26 cellular contexts compared by ENCODE assay signal in genomic region chr2:26249625-26250024, GRCh38. TPM values are rescaled to one million over a fixed set of nuclear protein-coding genes. Genes with fewer than 3 reads are reported as not detected.
DNase-seq lines count a peak whose midpoint lies in the region; ATAC-seq, FAIRE-seq and TF ChIP-seq lines count a peak whose summit lies in the region.
"Had no signal": no experiment of that assay in that cellular context is flagged by ENCODE, and none has a peak within 500 bp of the region (broad histone marks: within the 10 kb centered on the region; RNA-seq: fewer than 3 reads in every experiment).

No MANE protein-coding gene starts in this region.

- no peaks in the 10 kb centered on the region for H3K9me3 Mint-ChIP-seq in endothelial cell (ENCODE audit: unreplicated experiment)
- H3K9me3 Mint-ChIP-seq: CD4-positive, CD25-positive, alpha-beta regulatory T cell; CD8-positive, alpha-beta memory T cell; HFFc6; IgD-negative memory B cell had no signal

- H3K4me1 Mint-ChIP-seq in endothelial cell (ENCODE audit: unreplicated experiment), result peaks cover 14% of the 10 kb centered on the region

- CTCF ChIA-PET in HepG2 (lab: Yijun Ruan, JAX; ENCODE audit: low intra/inter-chr PET ratio, low total read pairs), result no interaction called here

- no peak for TF ChIP-seq CTCF in liver (IDR thresholded peaks at IDR 0.05; ENCODE audit: low read depth, low read length, missing input control)
- TF ChIP-seq CTCF in HepG2 (CRISPR knock-in tag; IDR thresholded peaks at IDR 0.05), result no peak
- no peak for TF ChIP-seq CTCF in endothelial cell (IDR thresholded peaks at IDR 0.05; ENCODE audit: unreplicated experiment)
- no peak for TF ChIP-seq CTCF in vagina (IDR thresholded peaks at IDR 0.05)

- no peak overlapping the region for H3K4me3 ChIP-seq in liver (ENCODE audit: low read depth in 1 of 3, low read length in 3 of 3)
- no peak overlapping the region for H3K4me3 ChIP-seq in HepG2 (replicated peaks in 1 of 3; ENCODE audit: insufficient read depth in 1 of 3, low read depth in 2 of 3, low read length in 3 of 3)
- no peak overlapping the region for H3K4me3 ChIP-seq in vagina
- H3K4me3 ChIP-seq: GM23248 had no signal

- H3K79me2 ChIP-seq in HepG2 (ENCODE audit: insufficient read depth, low read length), result peaks cover 93% of the 10 kb centered on the region

- no peak for ATAC-seq in HepG2
- ATAC-seq: HCT116 had no signal

- H3K4me3 Mint-ChIP-seq in endothelial cell (ENCODE audit: unreplicated experiment), result no peak overlapping the region
- H3K4me3 Mint-ChIP-seq: CD8-positive, alpha-beta memory T cell; HFFc6; IgD-negative memory B cell had no signal

- TF ChIP-seq POLR2A in HepG2 (IDR thresholded peaks at IDR 0.05; ENCODE audit: insufficient read depth in 1 of 2, low read depth in 2 of 2, low read length in 2 of 2), result no peak
- no peak for TF ChIP-seq POLR2A in vagina (IDR thresholded peaks at IDR 0.05)

- no peak for FAIRE-seq in HepG2 (lab: Jason Lieb, UNC)
- FAIRE-seq: A204.1, GM12891, GM19239, H54 had no signal

- WGBS in liver, result 34% methylated on average over 2 of the region's 2 CpGs
- WGBS in HepG2 (ENCODE audit: low lambda C conversion rate), result 89% methylated on average over 2 of the region's 2 CpGs

- H2AFZ ChIP-seq in HepG2 (ENCODE audit: low read length), result no peak overlapping the region
- H2AFZ ChIP-seq: GM23248 had no signal

- H3K36me3 ChIP-seq in liver (ENCODE audit: control insufficient read depth in 4 of 4, insufficient read depth in 3 of 4, low read depth in 1 of 4, low read length in 3 of 4) (peaks cover 0 to 4% (median 0%) of the 10 kb centered on the region in 4 donors), HepG2 (replicated peaks in 1 of 2; ENCODE audit: control insufficient read depth in 1 of 2, insufficient read depth in 2 of 2, low read length in 2 of 2) (no peaks in the 10 kb centered on the region; a peak in 1 of 5 replicates), vagina (peaks cover 0 to 3% of the 10 kb centered on the region in 2 donors)

- DNase-seq in HepG2 (ENCODE audit: low spot score) (no peak), endothelial cell (ENCODE audit: low spot score) (no peak), mucosa of gallbladder (ENCODE audit: low spot score) (peak; percentile 37), vagina (ENCODE audit: extremely low spot score in 2 of 2) (no peak), H4 (ENCODE audit: low spot score) (no peak), activated gamma-delta T cell treated with Interleukin-2 at 50 U/mL for 16 hours (no peak)
- DNase-seq: ACHN; BE2C; C1 segment of cervical spinal cord; CD4-positive, CD25-positive, alpha-beta regulatory T cell; CD8-positive, alpha-beta memory T cell; COR-L47; DMS 273 treated with DMSO at 0.1 percent for 48 hours; DMS53; DND-41; EL; GM23248; HFFc6 had no signal

- TF ChIP-seq RAD21 in liver (IDR thresholded peaks at IDR 0.05) (no peak), HepG2 (CRISPR knock-in tag; IDR thresholded peaks at IDR 0.05) (no peak)

- BruUV-seq in HepG2 (replicated peaks; lab: Mats Ljungman, UMichigan), result no TSS peak

- H3K9ac ChIP-seq in liver (ENCODE audit: low read depth in 1 of 2, low read length in 2 of 2), result no peak overlapping the region
- no peak overlapping the region for H3K9ac ChIP-seq in HepG2 (ENCODE audit: insufficient read depth, low read depth, low read length)
- H3K9ac ChIP-seq: GM23248 had no signal

- H3K9me3 ChIP-seq in liver (ENCODE audit: control insufficient read depth in 4 of 4, low read length in 3 of 4) (no peaks in the 10 kb centered on the region), HepG2 (ENCODE audit: low read length) (no peaks in the 10 kb centered on the region), vagina (no peaks in the 10 kb centered on the region)
- H3K9me3 ChIP-seq: BE2C had no signal

- peak overlapping the region; percentile 24 for H3K27ac Mint-ChIP-seq in endothelial cell (ENCODE audit: unreplicated experiment)
- H3K27ac Mint-ChIP-seq: CD8-positive, alpha-beta memory T cell; HFFc6; IgD-negative memory B cell had no signal

- POLR2A ChIA-PET in HepG2 (lab: Yijun Ruan, JAX), result no interaction called here

- H3K27me3 Mint-ChIP-seq in endothelial cell (ENCODE audit: unreplicated experiment), result no peaks in the 10 kb centered on the region
- H3K27me3 Mint-ChIP-seq: CD4-positive, CD25-positive, alpha-beta regulatory T cell; CD8-positive, alpha-beta memory T cell; IgD-negative memory B cell had no signal

- H3K27ac ChIP-seq in liver (ENCODE audit: low read depth in 1 of 2, low read length in 2 of 2) (no peak overlapping the region), HepG2 (ENCODE audit: extremely low read length, insufficient read depth, low read length) (no peak overlapping the region), vagina (no peak overlapping the region)
- H3K27ac ChIP-seq: GM23248, HL-60 had no signal

- in situ Hi-C loops in HepG2 (cut with HindIII; ENCODE audit: extremely low pct_ligation_motif_present, low pct_unique_long_range_greater_than_20kb), result no loop called here

- intact Hi-C loops in HepG2 (cut with micrococcal nuclease; ENCODE audit: unreplicated experiment) (no loop called here), vagina (cut with DNase I) (no loop called here)

- H3K27me3 ChIP-seq in liver (ENCODE audit: control insufficient read depth in 4 of 4, insufficient read depth in 4 of 4, low read length in 3 of 4) (no peaks in the 10 kb centered on the region), HepG2 (ENCODE audit: control insufficient read depth in 1 of 2, insufficient read depth in 2 of 2, low read length in 2 of 2) (no peaks in the 10 kb centered on the region), vagina (no peaks in the 10 kb centered on the region)
- H3K27me3 ChIP-seq: BE2C had no signal

- TF ChIP-seq EP300 in HepG2 (IDR thresholded peaks at IDR 0.05; ENCODE audit: low read depth in 2 of 2, low read length in 2 of 2), result no peak
- no peak for TF ChIP-seq EP300 in HepG2 (CRISPR knock-in tag; IDR thresholded peaks at IDR 0.05; ENCODE audit: borderline replicate concordance)

- H3K4me1 ChIP-seq in liver (ENCODE audit: control insufficient read depth in 4 of 4, insufficient read depth in 4 of 4, low read length in 3 of 4), result peaks cover 10 to 53% (median 28%) of the 10 kb centered on the region in 4 donors
- H3K4me1 ChIP-seq in HepG2 (ENCODE audit: insufficient read depth, low read length), result peaks cover 40% of the 10 kb centered on the region
- peaks cover 41% of the 10 kb centered on the region for H3K4me1 ChIP-seq in vagina
- H3K4me1 ChIP-seq: BE2C had no signal

- H3K4me2 ChIP-seq in HepG2 (ENCODE audit: low read depth, low read length), result no peak overlapping the region

- peaks cover 2% of the 10 kb centered on the region for H4K20me1 ChIP-seq in HepG2 (ENCODE audit: insufficient read depth, low read length)

- no peaks in the 10 kb centered on the region for H3K36me3 Mint-ChIP-seq in endothelial cell (ENCODE audit: low read depth, unreplicated experiment)
- H3K36me3 Mint-ChIP-seq: IgD-negative memory B cell had no signal

RNA-seq across cellular contexts. Expression of gene HADHB, which starts 4.9 kb away (rescaled TPM):
- total RNA-seq in liver (100 to 1,000 TPM; 103 to 255 TPM), HepG2 (2016; rRNA removed; fragmentation: Illumina TruSeq; extraction: Trizol) (238 and 304 TPM in 2 replicates), endothelial cell (ENCODE audit: unreplicated experiment) (101 TPM), mucosa of gallbladder (135 TPM), vagina (127 TPM)
- polyA plus RNA-seq in liver (100 to 1,000 TPM; 266 to 284 TPM), HepG2 (2011; rRNA removed) (97.1 and 112 TPM in 2 replicates)
- total RNA-seq in HepG2 (2016; cell fraction: cytosol; rRNA removed; fragmentation: Illumina TruSeq; extraction: Trizol; ENCODE audit: low read depth), result 27.8 and 28.9 TPM in 2 replicates
- 239 and 297 TPM in 2 replicates for total RNA-seq in HepG2 (2016; cell fraction: insoluble cytoplasmic fraction; rRNA removed; fragmentation: Illumina TruSeq; extraction: Trizol)
- 45.3 and 49.2 TPM in 2 replicates for total RNA-seq in HepG2 (2016; cell fraction: membrane; rRNA removed; fragmentation: Illumina TruSeq; extraction: Trizol)
- total RNA-seq in HepG2 (2016; cell fraction: nucleus; rRNA removed; fragmentation: Illumina TruSeq; extraction: Trizol), result 107 and 123 TPM in 2 replicates
- polyA plus RNA-seq in HepG2 (2011; cell fraction: cytosol; rRNA removed), result 101 and 128 TPM in 2 replicates
- polyA plus RNA-seq in HepG2 (2011; cell fraction: nucleus; rRNA removed), result 35.3 and 43.0 TPM in 2 replicates
- polyA plus RNA-seq in HepG2 (2012), result 78.1 and 124 TPM in 2 replicates
- polyA plus RNA-seq in HepG2 (2016; cell fraction: cytosol; fragmentation: Illumina TruSeq; extraction: Trizol; ENCODE audit: low read depth), result 19.4 and 19.7 TPM in 2 replicates
- 261 and 264 TPM in 2 replicates for polyA plus RNA-seq in HepG2 (2016; cell fraction: insoluble cytoplasmic fraction; fragmentation: Illumina TruSeq; extraction: Trizol; ENCODE audit: low read depth)
- 31.8 and 34.9 TPM in 2 replicates for polyA plus RNA-seq in HepG2 (2016; cell fraction: membrane; fragmentation: Illumina TruSeq; extraction: Trizol; ENCODE audit: low read depth)
- polyA plus RNA-seq in HepG2 (2016; cell fraction: nucleus; fragmentation: Illumina TruSeq; extraction: Trizol; ENCODE audit: insufficient read depth, low read depth), result 130 and 134 TPM in 2 replicates
- polyA minus RNA-seq in HepG2 (2011; rRNA and poly(A)+ RNA removed; ENCODE audit: low replicate concordance), result 138 and 239 TPM in 2 replicates
- polyA minus RNA-seq in HepG2 (2011; cell fraction: cytosol; rRNA and poly(A)+ RNA removed), result 86.5 and 95.1 TPM in 2 replicates
- 71.3 and 79.6 TPM in 2 replicates for polyA minus RNA-seq in HepG2 (2011; cell fraction: nucleus; rRNA and poly(A)+ RNA removed)
- 68.8 and 71.4 TPM in 2 replicates for total RNA-seq in H4 (2014; rRNA removed; shearing (Covaris generic))

RNA-seq across cellular contexts. Expression of gene HADHA, which starts 5.2 kb away (rescaled TPM):
- total RNA-seq in liver, result 100 to 1,000 TPM; 101 to 276 TPM
- polyA plus RNA-seq in liver, result 100 to 1,000 TPM; 126 to 191 TPM
- total RNA-seq in HepG2 (2016; rRNA removed; fragmentation: Illumina TruSeq; extraction: Trizol), result 270 and 385 TPM in 2 replicates
- total RNA-seq in HepG2 (2016; cell fraction: cytosol; rRNA removed; fragmentation: Illumina TruSeq; extraction: Trizol; ENCODE audit: low read depth), result 28.5 and 37.3 TPM in 2 replicates
- 269 and 366 TPM in 2 replicates for total RNA-seq in HepG2 (2016; cell fraction: insoluble cytoplasmic fraction; rRNA removed; fragmentation: Illumina TruSeq; extraction: Trizol)
- total RNA-seq in HepG2 (2016; cell fraction: membrane; rRNA removed; fragmentation: Illumina TruSeq; extraction: Trizol), result 91.6 and 115 TPM in 2 replicates
- 133 TPM in 2 replicates for total RNA-seq in HepG2 (2016; cell fraction: nucleus; rRNA removed; fragmentation: Illumina TruSeq; extraction: Trizol)
- polyA plus RNA-seq in HepG2 (2011; rRNA removed), result 101 and 102 TPM in 2 replicates
- 101 and 123 TPM in 2 replicates for polyA plus RNA-seq in HepG2 (2011; cell fraction: cytosol; rRNA removed)
- polyA plus RNA-seq in HepG2 (2011; cell fraction: nucleus; rRNA removed), result 35.5 and 47.7 TPM in 2 replicates
- polyA plus RNA-seq in HepG2 (2012), result 178 and 209 TPM in 2 replicates
- 28.3 and 35.5 TPM in 2 replicates for polyA plus RNA-seq in HepG2 (2016; cell fraction: cytosol; fragmentation: Illumina TruSeq; extraction: Trizol; ENCODE audit: low read depth)
- 311 and 319 TPM in 2 replicates for polyA plus RNA-seq in HepG2 (2016; cell fraction: insoluble cytoplasmic fraction; fragmentation: Illumina TruSeq; extraction: Trizol; ENCODE audit: low read depth)
- 67.7 and 83.6 TPM in 2 replicates for polyA plus RNA-seq in HepG2 (2016; cell fraction: membrane; fragmentation: Illumina TruSeq; extraction: Trizol; ENCODE audit: low read depth)
- polyA plus RNA-seq in HepG2 (2016; cell fraction: nucleus; fragmentation: Illumina TruSeq; extraction: Trizol; ENCODE audit: insufficient read depth, low read depth), result 138 and 139 TPM in 2 replicates
- polyA minus RNA-seq in HepG2 (2011; rRNA and poly(A)+ RNA removed; ENCODE audit: low replicate concordance), result 135 and 171 TPM in 2 replicates
- 120 and 132 TPM in 2 replicates for polyA minus RNA-seq in HepG2 (2011; cell fraction: cytosol; rRNA and poly(A)+ RNA removed)
- 57.7 and 75.8 TPM in 2 replicates for polyA minus RNA-seq in HepG2 (2011; cell fraction: nucleus; rRNA and poly(A)+ RNA removed)
- total RNA-seq in endothelial cell (ENCODE audit: unreplicated experiment), result 162 TPM
- 134 TPM for total RNA-seq in mucosa of gallbladder
- total RNA-seq in vagina, result 124 TPM
- total RNA-seq in H4 (2014; rRNA removed; shearing (Covaris generic)), result 91.9 and 96.8 TPM in 2 replicates
